1 cellular context compared by ENCODE assay signal in genomic region chr10:86888585-86889381, GRCh38.
TF ChIP-seq lines count a peak whose summit lies in the region.

No MANE protein-coding gene starts in this region.

TF ChIP-seq in GM12878, 131 proteins besides CTCF, POLR2A, EP300 and RAD21 (continued from another document and continues in another):
- TF ChIP-seq ZBTB40 (IDR thresholded peaks at IDR 0.05; ENCODE audit: borderline replicate concordance) (no peak; the same call in 1 of the 2 replicates), DPF2 (IDR thresholded peaks at IDR 0.05) (peak; percentile 61), LARP7 (IDR thresholded peaks at IDR 0.05) (no peak), NFXL1 (IDR thresholded peaks at IDR 0.05; ENCODE audit: borderline replicate concordance) (no peak), PKNOX1 (IDR thresholded peaks at IDR 0.05) (peak; percentile 69; the same call in 1 of the 2 replicates), USF1 (IDR thresholded peaks at IDR 0.05; ENCODE audit: borderline replicate concordance, extremely low read length, insufficient read depth, low read depth, low read length) (no peak), BCL3 (IDR thresholded peaks at IDR 0.05; ENCODE audit: borderline replicate concordance, insufficient read depth, low read depth, low read length, poor library complexity, severe bottlenecking) (peak; percentile 19), IKZF2 (IDR thresholded peaks at IDR 0.05) (peak; percentile 34 to 47; a peak in 2 of 4 replicates), SKIL (IDR thresholded peaks at IDR 0.05; ENCODE audit: low read depth, poor library complexity, severe bottlenecking) (peak; percentile 91), NKRF (conservative IDR thresholded peaks at IDR 0.05) (no peak; the same call in 1 of the 2 replicates), HDAC6 (IDR thresholded peaks at IDR 0.05; ENCODE audit: unreplicated experiment) (no peak), CEBPB (IDR thresholded peaks at IDR 0.05; ENCODE audit: borderline replicate concordance in 1 of 2, low read depth in 2 of 2, low read length in 2 of 2) (no peak), YY1 (IDR thresholded peaks at IDR 0.05; ENCODE audit: low read depth, low read length) (no peak), ESRRA (IDR thresholded peaks at IDR 0.05; ENCODE audit: low read length) (no peak), KLF5 (IDR thresholded peaks at IDR 0.05; ENCODE audit: partially characterized antibody) (no peak), ZBED1 (IDR thresholded peaks at IDR 0.05; ENCODE audit: borderline replicate concordance) (peak; percentile 80; the same call in 1 of the 2 replicates), BCLAF1 (IDR thresholded peaks at IDR 0.05) (no peak), CBFB (IDR thresholded peaks at IDR 0.05; ENCODE audit: low read depth) (0 out of 2 replicates have a peak, but pooled peaks have one; percentile 18), IRF5 (IDR thresholded peaks at IDR 0.05; ENCODE audit: borderline replicate concordance) (no peak), SUPT20H (IDR thresholded peaks at IDR 0.05; ENCODE audit: borderline replicate concordance, control insufficient read depth, low read depth, low read length) (no peak), PRDM15 (CRISPR knock-in tag; IDR thresholded peaks at IDR 0.05) (no peak), SMAD1 (IDR thresholded peaks at IDR 0.05; ENCODE audit: low read depth, partially characterized antibody) (no peak), GABPA (IDR thresholded peaks at IDR 0.05; ENCODE audit: low read depth) (peak; percentile 84), MEF2A (IDR thresholded peaks at IDR 0.05; ENCODE audit: insufficient read depth, low read depth, low read length) (peak; percentile 74; the same call in 1 of the 2 replicates), TBL1XR1 (IDR thresholded peaks at IDR 0.05; ENCODE audit: low read depth, low read length) (no peak), RUNX3 (IDR thresholded peaks at IDR 0.05; ENCODE audit: low read length) (peak; percentile 97), NR2C2 (IDR thresholded peaks at IDR 0.05; ENCODE audit: borderline replicate concordance, control insufficient read depth, insufficient read length, low read depth) (no peak), NFYA (IDR thresholded peaks at IDR 0.05; ENCODE audit: borderline replicate concordance, low read depth, low read length) (no peak), ELK1 (IDR thresholded peaks at IDR 0.05; ENCODE audit: low read depth, low read length) (no peak), BRCA1 (IDR thresholded peaks at IDR 0.05; ENCODE audit: low read depth, low read length) (no peak), ZZZ3 (IDR thresholded peaks at IDR 0.05; ENCODE audit: control insufficient read depth, insufficient read length, low read depth) (no peak), ZNF24 (IDR thresholded peaks at IDR 0.05) (no peak), ZSCAN29 (IDR thresholded peaks at IDR 0.05) (no peak), CBX3 (IDR thresholded peaks at IDR 0.05; ENCODE audit: borderline replicate concordance, low read depth) (no peak), RCOR1 (conservative IDR thresholded peaks at IDR 0.05; ENCODE audit: low read depth, low read length) (no peak)
